Comparison of ENCODE assay signal across 1 cellular context in genomic region chr4:111641813-111642579, GRCh38.
TF ChIP-seq lines count a peak whose summit lies in the region.

No MANE protein-coding gene starts in this region.

TF ChIP-seq in WTC11, 78 proteins besides CTCF, POLR2A, EP300 and RAD21 (continued from another document):
- TF ChIP-seq PRDM15 (CRISPR knock-in tag; IDR thresholded peaks at IDR 0.05), result no peak
- TF ChIP-seq CREM (CRISPR knock-in tag; IDR thresholded peaks at IDR 0.05), result no peak
- TF ChIP-seq E2F1 (CRISPR knock-in tag; IDR thresholded peaks at IDR 0.05), result no peak
- TF ChIP-seq ATF1 (CRISPR knock-in tag; IDR thresholded peaks at IDR 0.05), result no peak
- no peak for TF ChIP-seq ZNF138 (CRISPR knock-in tag; conservative IDR thresholded peaks at IDR 0.05)
- TF ChIP-seq, protein P1, sequence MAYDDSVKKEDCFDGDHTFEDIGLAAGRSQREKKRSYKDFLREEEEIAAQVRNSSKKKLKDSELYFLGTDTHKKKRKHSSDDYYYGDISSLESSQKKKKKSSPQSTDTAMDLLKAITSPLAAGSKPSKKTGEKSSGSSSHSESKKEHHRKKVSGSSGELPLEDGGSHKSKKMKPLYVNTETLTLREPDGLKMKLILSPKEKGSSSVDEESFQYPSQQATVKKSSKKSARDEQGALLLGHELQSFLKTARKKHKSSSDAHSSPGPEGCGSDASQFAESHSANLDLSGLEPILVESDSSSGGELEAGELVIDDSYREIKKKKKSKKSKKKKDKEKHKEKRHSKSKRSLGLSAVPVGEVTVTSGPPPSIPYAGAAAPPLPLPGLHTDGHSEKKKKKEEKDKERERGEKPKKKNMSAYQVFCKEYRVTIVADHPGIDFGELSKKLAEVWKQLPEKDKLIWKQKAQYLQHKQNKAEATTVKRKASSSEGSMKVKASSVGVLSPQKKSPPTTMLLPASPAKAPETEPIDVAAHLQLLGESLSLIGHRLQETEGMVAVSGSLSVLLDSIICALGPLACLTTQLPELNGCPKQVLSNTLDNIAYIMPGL (CRISPR knock-in tag; IDR thresholded peaks at IDR 0.05), result no peak
- no peak for TF ChIP-seq AFF4 (CRISPR knock-in tag; IDR thresholded peaks at IDR 0.05; ENCODE audit: borderline replicate concordance)
- TF ChIP-seq, protein P2, sequence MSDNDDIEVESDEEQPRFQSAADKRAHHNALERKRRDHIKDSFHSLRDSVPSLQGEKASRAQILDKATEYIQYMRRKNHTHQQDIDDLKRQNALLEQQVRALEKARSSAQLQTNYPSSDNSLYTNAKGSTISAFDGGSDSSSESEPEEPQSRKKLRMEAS (CRISPR knock-in tag; IDR thresholded peaks at IDR 0.05), result no peak
